8 cellular contexts compared by ENCODE assay signal in the genomic region with DNA sequence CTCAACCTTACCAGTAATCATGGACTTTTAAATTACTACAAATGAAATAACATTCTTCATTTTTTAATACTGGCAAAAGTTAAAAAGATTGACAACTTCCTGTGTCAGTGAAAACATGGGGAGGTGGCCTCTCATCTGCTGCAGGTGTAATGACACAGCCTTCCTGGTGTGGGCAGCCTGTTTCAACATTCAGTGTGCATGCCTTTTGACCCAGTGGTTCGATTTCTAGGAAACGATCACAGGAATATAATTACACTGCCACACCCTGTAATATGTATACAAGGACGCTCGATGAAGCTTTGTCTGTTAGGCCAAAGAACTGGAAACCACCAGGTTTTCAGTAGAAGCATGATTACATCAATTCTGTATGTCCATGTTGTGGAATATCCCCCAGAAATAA.
DNase-seq lines count a peak whose midpoint lies in the region; ATAC-seq and TF ChIP-seq lines count a peak whose summit lies in the region.

No MANE protein-coding gene starts in this region.

- no TSS peak for BruUV-seq in PC-9 (replicated peaks; lab: Mats Ljungman, UMichigan)

- WGBS in GM23248 (ENCODE audit: low coverage in 1 of 2, low lambda C conversion rate in 2 of 2, missing lambda C conversion rate in 2 of 2), 2 experiments, result 46 to 47% methylated on average over 4 of the region's 4 CpGs

- peak; percentile 100 for ATAC-seq in naive thymus-derived CD8-positive, alpha-beta T cell
- no peak for ATAC-seq in HG03025 (IDR thresholded peaks at IDR 0.05; ENCODE audit: low FRiP score, unreplicated experiment)

- CTCF ChIA-PET in PC-9 (lab: Charles Lee), result interaction anchor here (1.0 kb wide), 1 partner anchor 17 kb away, joined by 4 read pairs; no protein-coding TSS in a partner anchor
- CTCF ChIA-PET in activated naive CD4-positive, alpha-beta T cell treated with anti-CD3 and anti-CD28 coated beads, Interleukin-2, amount 10 ng/mL, durations not matched to agents 7 days and 5 days (lab: Charles Lee), result interaction anchor here (1.0 to 2.6 kb wide), 9 partner anchors 17 to 442 kb away, joined by 3 to 36 read pairs (median 3); no protein-coding TSS in a partner anchor

- H3K9me2 ChIP-seq in PC-9 (ENCODE audit: insufficient read depth) (no peaks in the 10 kb centered on the region), GM23248 (ENCODE audit: insufficient read depth) (no peaks in the 10 kb centered on the region)

- H3K27ac Mint-ChIP-seq in activated naive CD4-positive, alpha-beta T cell treated with anti-CD3 and anti-CD28 coated beads, Interleukin-2, amount 10 ng/mL, durations not matched to agents 7 days and 5 days, result peak overlapping the region; percentile 97
- H3K27ac Mint-ChIP-seq in naive thymus-derived CD8-positive, alpha-beta T cell, result peak overlapping the region; percentile 43 to 93 (median 68)

- no peak overlapping the region for H3K9ac ChIP-seq in GM23248

- no peak overlapping the region for H2AFZ ChIP-seq in PC-9
- no peak overlapping the region for H2AFZ ChIP-seq in GM23248

- H3K4me1 Mint-ChIP-seq in activated naive CD4-positive, alpha-beta T cell treated with anti-CD3 and anti-CD28 coated beads, Interleukin-2, amount 10 ng/mL, durations not matched to agents 7 days and 5 days, result peaks cover 43% of the 10 kb centered on the region
- H3K4me1 Mint-ChIP-seq in naive thymus-derived CD8-positive, alpha-beta T cell, result peaks cover 6 to 12% (median 7%) of the 10 kb centered on the region in 4 donors

- no peaks in the 10 kb centered on the region for H3K9me3 Mint-ChIP-seq in activated naive CD4-positive, alpha-beta T cell treated with anti-CD3 and anti-CD28 coated beads, Interleukin-2, amount 10 ng/mL, durations not matched to agents 7 days and 5 days
- no peaks in the 10 kb centered on the region for H3K9me3 Mint-ChIP-seq in naive thymus-derived CD8-positive, alpha-beta T cell

- H3F3A ChIP-seq in PC-9 (ENCODE audit: insufficient read depth, low read depth) (no peaks in the 10 kb centered on the region; the same call in 1 of the 2 replicates), GM23248 (ENCODE audit: insufficient read depth) (no peaks in the 10 kb centered on the region)

- POLR2A ChIA-PET in PC-9 (lab: Charles Lee; ENCODE audit: unreplicated experiment), result no interaction called here
- POLR2A ChIA-PET in naive thymus-derived CD8-positive, alpha-beta T cell (lab: Charles Lee), result no interaction called here

- H3K9me3 ChIP-seq in PC-9 (ENCODE audit: insufficient read depth, low read depth), result 0 out of 2 replicates have a peak, but pooled peaks cover 3% of the 10 kb centered on the region
- H3K9me3 ChIP-seq in GM23248 (ENCODE audit: low read depth), result no peaks in the 10 kb centered on the region

- H4K20me1 ChIP-seq in PC-9 (ENCODE audit: insufficient read depth) (no peaks in the 10 kb centered on the region), GM23248 (ENCODE audit: insufficient read depth) (no peaks in the 10 kb centered on the region)

- peak overlapping the region; percentile 48 for H3K4me3 Mint-ChIP-seq in activated naive CD4-positive, alpha-beta T cell treated with anti-CD3 and anti-CD28 coated beads, Interleukin-2, amount 10 ng/mL, durations not matched to agents 7 days and 5 days
- peak overlapping the region; percentile 28 to 74 (median 66) for H3K4me3 Mint-ChIP-seq in naive thymus-derived CD8-positive, alpha-beta T cell

- H3K4me1 ChIP-seq in PC-9 (replicated peaks; ENCODE audit: insufficient read depth) (peaks cover 12% of the 10 kb centered on the region), GM23248 (ENCODE audit: insufficient read depth) (no peaks in the 10 kb centered on the region)

- H3K36me3 Mint-ChIP-seq in activated naive CD4-positive, alpha-beta T cell treated with anti-CD3 and anti-CD28 coated beads, Interleukin-2, amount 10 ng/mL, durations not matched to agents 7 days and 5 days, result peaks cover 8% of the 10 kb centered on the region
- H3K36me3 Mint-ChIP-seq in naive thymus-derived CD8-positive, alpha-beta T cell, result peaks cover 0 to 7% (median 0%) of the 10 kb centered on the region in 3 donors

- peak overlapping the region; percentile 38 for H3K4me2 ChIP-seq in PC-9
- no peak overlapping the region for H3K4me2 ChIP-seq in GM23248 (ENCODE audit: unreplicated experiment)

- intact Hi-C loops in PC-9 (cut with micrococcal nuclease; ENCODE audit: unreplicated experiment), result loop anchor here (5.0 to 10.0 kb wide), 2 partner anchors 188 to 265 kb away; a partner anchor contains a TSS

- H3K27me3 ChIP-seq in PC-9 (ENCODE audit: insufficient read depth, low read depth) (no peaks in the 10 kb centered on the region), GM23248 (replicated peaks; ENCODE audit: insufficient read depth) (no peaks in the 10 kb centered on the region)

- H3K79me2 ChIP-seq in PC-9 (ENCODE audit: low read depth) (no peaks in the 10 kb centered on the region), GM23248 (ENCODE audit: insufficient read depth) (no peaks in the 10 kb centered on the region)

- H3K4me3 ChIP-seq in PC-9 (no peak overlapping the region), GM23248 (no peak overlapping the region)

- TF ChIP-seq CTCF in GM20000 (IDR thresholded peaks at IDR 0.05; ENCODE audit: extremely low read depth, missing control alignments), result peak; percentile 24
- peak; percentile 53; the same call in 1 of the 2 replicates for TF ChIP-seq CTCF in PC-9 (conservative IDR thresholded peaks at IDR 0.05)

- H3K36me3 ChIP-seq in PC-9 (ENCODE audit: low read depth) (no peaks in the 10 kb centered on the region), GM23248 (ENCODE audit: low read depth) (no peaks in the 10 kb centered on the region)

- in situ Hi-C loops in GM23248 (cut with MboI), result no loop called here

- DNase-seq in 8988T (peak; percentile 46), GM20000 (ENCODE audit: low spot score) (peak; percentile 66), PC-9 (peak; percentile 42 to 79), nucleus accumbens (lab: John Stamatoyannopoulos, UW) (no peak), GM23248 (no peak)
- DNase-seq in activated naive CD4-positive, alpha-beta T cell treated with anti-CD3 and anti-CD28 coated beads, Interleukin-2, amount 10 ng/mL, durations not matched to agents 7 days and 5 days, result peak; percentile 83
- DNase-seq in naive thymus-derived CD8-positive, alpha-beta T cell, result peak; percentile 17 to 79 (median 55)

- H3K27ac ChIP-seq in PC-9, result no peak overlapping the region
- no peak overlapping the region for H3K27ac ChIP-seq in GM23248

- H3K27me3 Mint-ChIP-seq in activated naive CD4-positive, alpha-beta T cell treated with anti-CD3 and anti-CD28 coated beads, Interleukin-2, amount 10 ng/mL, durations not matched to agents 7 days and 5 days, result no peaks in the 10 kb centered on the region
- no peaks in the 10 kb centered on the region for H3K27me3 Mint-ChIP-seq in naive thymus-derived CD8-positive, alpha-beta T cell

Comparison
In these comparisons a context has a peak if more than half of its experiments do, and no peak if none do; other contexts are left out.
1. DNase-seq: peak in 8988T (single experiment), GM20000 (single experiment), PC-9 (2 of 2), activated naive CD4-positive, alpha-beta T cell treated with anti-CD3 and anti-CD28 coated beads, Interleukin-2, amount 10 ng/mL, durations not matched to agents 7 days and 5 days (single experiment) and naive thymus-derived CD8-positive, alpha-beta T cell (10 of 10); none in nucleus accumbens (0 of 56) and GM23248 (single experiment).